36 cellular contexts compared by ENCODE assay signal in the genomic region with DNA sequence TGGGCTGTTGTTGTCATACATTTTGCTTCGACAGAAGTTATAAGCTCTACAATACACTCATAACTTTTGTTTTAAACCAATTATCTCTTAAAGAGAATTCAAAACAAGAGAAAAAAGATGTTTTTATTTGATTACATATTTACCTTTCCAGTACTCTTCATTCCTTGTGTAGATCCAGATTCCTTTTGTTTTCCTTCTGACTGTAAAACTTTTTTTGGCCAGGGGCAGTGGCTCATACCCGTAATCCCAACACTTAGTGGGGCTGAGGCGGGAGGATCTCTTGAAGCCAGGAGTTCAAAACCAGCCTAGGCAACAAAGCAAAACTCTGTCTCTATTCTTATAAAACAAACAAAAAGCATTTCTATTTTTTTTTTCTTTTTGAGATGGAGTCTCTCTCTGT. TPM values are rescaled to one million over a fixed set of nuclear protein-coding genes. Genes with fewer than 3 reads are reported as not detected.
"Had no signal": no experiment of that assay in that cellular context is flagged by ENCODE, and none has a peak within 500 bp of the region (broad histone marks: within the 10 kb centered on the region; RNA-seq: fewer than 3 reads in every experiment).

No MANE protein-coding gene starts in this region.

- H3K27me3 ChIP-seq: MG63 had no signal

- DNase-seq: Karpas-422, Kasumi-1, MG63, MM.1S, MV-4-11, NCI-H1048, NCI-H1092, NCI-H1092 treated with DMSO at 0.1 percent for 48 hours, NCI-H1105, NCI-H1105 treated with DMSO at 0.1 percent for 48 hours, NCI-H1417, NCI-H1436, NCI-H1436 treated with DMSO at 0.1 percent for 48 hours, NCI-H146, NCI-H1694, NCI-H1694 treated with DMSO at 0.1 percent for 48 hours, NCI-H187, NCI-H187 treated with DMSO at 0.1 percent for 48 hours, NCI-H1930, NCI-H2029, NCI-H2029 treated with DMSO at 0.1 percent for 48 hours, NCI-H2081, NCI-H2081 treated with DMSO at 0.1 percent for 48 hours, NCI-H2107, NCI-H2171, NCI-H2171 treated with DMSO at 0.1 percent for 48 hours, NCI-H2227 treated with DMSO at 0.1 percent for 48 hours, NCI-H226, NCI-H345, NCI-H446, NCI-H446 treated with DMSO at 0.1 percent for 48 hours, NCI-H510A, NCI-H510A treated with DMSO at 0.1 percent for 48 hours, NCI-H524, NCI-H524 treated with DMSO at 0.1 percent for 48 hours had no signal

- H3K9me3 ChIP-seq: MG63 had no signal

- H3K4me3 ChIP-seq: MG63 had no signal

RNA-seq across cellular contexts. Expression of gene LPAR6, which starts 21.7 kb away (rescaled TPM):
- total RNA-seq: M059J had no signal
